ENCODE assay signal across 1 cellular context in genomic region chr15:40751745-40752144, GRCh38.
TF ChIP-seq lines count a peak whose summit lies in the region.

No MANE protein-coding gene starts in this region.

TF ChIP-seq in K562, 482 proteins besides CTCF, POLR2A, EP300 and RAD21 (continued from another document and continues in another):
- no peak for TF ChIP-seq BDP1 (IDR thresholded peaks at IDR 0.05; ENCODE audit: insufficient read depth, insufficient read length)
- no peak for TF ChIP-seq ATF1 (CRISPR knock-in tag; IDR thresholded peaks at IDR 0.05)
- TF ChIP-seq ATF1 (tag; IDR thresholded peaks at IDR 0.05): no peak
- TF ChIP-seq, protein P1, sequence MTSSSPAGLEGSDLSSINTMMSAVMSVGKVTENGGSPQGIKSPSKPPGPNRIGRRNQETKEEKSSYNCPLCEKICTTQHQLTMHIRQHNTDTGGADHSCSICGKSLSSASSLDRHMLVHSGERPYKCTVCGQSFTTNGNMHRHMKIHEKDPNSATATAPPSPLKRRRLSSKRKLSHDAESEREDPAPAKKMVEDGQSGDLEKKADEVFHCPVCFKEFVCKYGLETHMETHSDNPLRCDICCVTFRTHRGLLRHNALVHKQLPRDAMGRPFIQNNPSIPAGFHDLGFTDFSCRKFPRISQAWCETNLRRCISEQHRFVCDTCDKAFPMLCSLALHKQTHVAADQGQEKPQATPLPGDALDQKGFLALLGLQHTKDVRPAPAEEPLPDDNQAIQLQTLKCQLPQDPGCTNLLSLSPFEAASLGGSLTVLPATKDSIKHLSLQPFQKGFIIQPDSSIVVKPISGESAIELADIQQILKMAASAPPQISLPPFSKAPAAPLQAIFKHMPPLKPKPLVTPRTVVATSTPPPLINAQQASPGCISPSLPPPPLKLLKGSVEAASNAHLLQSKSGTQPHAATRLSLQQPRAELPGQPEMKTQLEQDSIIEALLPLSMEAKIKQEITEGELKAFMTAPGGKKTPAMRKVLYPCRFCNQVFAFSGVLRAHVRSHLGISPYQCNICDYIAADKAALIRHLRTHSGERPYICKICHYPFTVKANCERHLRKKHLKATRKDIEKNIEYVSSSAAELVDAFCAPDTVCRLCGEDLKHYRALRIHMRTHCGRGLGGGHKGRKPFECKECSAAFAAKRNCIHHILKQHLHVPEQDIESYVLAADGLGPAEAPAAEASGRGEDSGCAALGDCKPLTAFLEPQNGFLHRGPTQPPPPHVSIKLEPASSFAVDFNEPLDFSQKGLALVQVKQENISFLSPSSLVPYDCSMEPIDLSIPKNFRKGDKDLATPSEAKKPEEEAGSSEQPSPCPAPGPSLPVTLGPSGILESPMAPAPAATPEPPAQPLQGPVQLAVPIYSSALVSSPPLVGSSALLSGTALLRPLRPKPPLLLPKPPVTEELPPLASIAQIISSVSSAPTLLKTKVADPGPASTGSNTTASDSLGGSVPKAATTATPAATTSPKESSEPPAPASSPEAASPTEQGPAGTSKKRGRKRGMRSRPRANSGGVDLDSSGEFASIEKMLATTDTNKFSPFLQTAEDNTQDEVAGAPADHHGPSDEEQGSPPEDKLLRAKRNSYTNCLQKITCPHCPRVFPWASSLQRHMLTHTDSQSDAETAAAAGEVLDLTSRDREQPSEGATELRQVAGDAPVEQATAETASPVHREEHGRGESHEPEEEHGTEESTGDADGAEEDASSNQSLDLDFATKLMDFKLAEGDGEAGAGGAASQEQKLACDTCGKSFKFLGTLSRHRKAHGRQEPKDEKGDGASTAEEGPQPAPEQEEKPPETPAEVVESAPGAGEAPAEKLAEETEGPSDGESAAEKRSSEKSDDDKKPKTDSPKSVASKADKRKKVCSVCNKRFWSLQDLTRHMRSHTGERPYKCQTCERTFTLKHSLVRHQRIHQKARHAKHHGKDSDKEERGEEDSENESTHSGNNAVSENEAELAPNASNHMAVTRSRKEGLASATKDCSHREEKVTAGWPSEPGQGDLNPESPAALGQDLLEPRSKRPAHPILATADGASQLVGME (CRISPR knock-in tag; IDR thresholded peaks at IDR 0.05): no peak
- peak; percentile 21; the same call in 1 of the 2 replicates for TF ChIP-seq CTBP1 (IDR thresholded peaks at IDR 0.05; ENCODE audit: borderline replicate concordance)
- no peak for TF ChIP-seq RFX5 (IDR thresholded peaks at IDR 0.05; ENCODE audit: low read depth, low read length)
- TF ChIP-seq SMARCB1 (IDR thresholded peaks at IDR 0.05; ENCODE audit: insufficient read length, low read depth): no peak
- TF ChIP-seq, protein P2, sequence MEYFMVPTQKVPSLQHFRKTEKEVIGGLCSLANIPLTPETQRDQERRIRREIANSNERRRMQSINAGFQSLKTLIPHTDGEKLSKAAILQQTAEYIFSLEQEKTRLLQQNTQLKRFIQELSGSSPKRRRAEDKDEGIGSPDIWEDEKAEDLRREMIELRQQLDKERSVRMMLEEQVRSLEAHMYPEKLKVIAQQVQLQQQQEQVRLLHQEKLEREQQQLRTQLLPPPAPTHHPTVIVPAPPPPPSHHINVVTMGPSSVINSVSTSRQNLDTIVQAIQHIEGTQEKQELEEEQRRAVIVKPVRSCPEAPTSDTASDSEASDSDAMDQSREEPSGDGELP (CRISPR knock-in tag; IDR thresholded peaks at IDR 0.05; ENCODE audit: borderline replicate concordance): peak; percentile 86
- TF ChIP-seq VEZF1 (CRISPR knock-in tag; IDR thresholded peaks at IDR 0.05): no peak
- TF ChIP-seq CHD2 (IDR thresholded peaks at IDR 0.05; ENCODE audit: low read depth, low read length): no peak
- TF ChIP-seq ZNF133 (CRISPR knock-in tag; IDR thresholded peaks at IDR 0.05): no peak
- TF ChIP-seq NR3C1 (CRISPR knock-in tag; IDR thresholded peaks at IDR 0.05): no peak
- no peak for TF ChIP-seq MEIS2 (IDR thresholded peaks at IDR 0.05; ENCODE audit: partially characterized antibody)
- no peak for TF ChIP-seq ZNF586 (CRISPR knock-in tag; conservative IDR thresholded peaks at IDR 0.05)
- TF ChIP-seq ZBTB17 (CRISPR knock-in tag; IDR thresholded peaks at IDR 0.05): no peak
- TF ChIP-seq SMARCE1 (IDR thresholded peaks at IDR 0.05): peak; percentile 88
- peak; percentile 86 to 96; a peak in 3 of 4 replicates for TF ChIP-seq UBTF (IDR thresholded peaks at IDR 0.05; ENCODE audit: borderline replicate concordance in 1 of 2, low read depth in 2 of 2, low read length in 2 of 2)
- no peak for TF ChIP-seq EHMT2 (IDR thresholded peaks at IDR 0.05)
- no peak for TF ChIP-seq PTBP1 (IDR thresholded peaks at IDR 0.05; ENCODE audit: low read depth, low read length)
- TF ChIP-seq E2F4 (CRISPR knock-in tag; IDR thresholded peaks at IDR 0.05; ENCODE audit: low read depth): no peak
- TF ChIP-seq ZNF592 (IDR thresholded peaks at IDR 0.05): 0 out of 2 replicates have a peak, but pooled peaks have one; percentile 21
- TF ChIP-seq RBM17 (IDR thresholded peaks at IDR 0.05; ENCODE audit: borderline replicate concordance, low read depth, low read length): no peak
- no peak for TF ChIP-seq E2F1 (CRISPR knock-in tag; IDR thresholded peaks at IDR 0.05)
- TF ChIP-seq, protein P3, sequence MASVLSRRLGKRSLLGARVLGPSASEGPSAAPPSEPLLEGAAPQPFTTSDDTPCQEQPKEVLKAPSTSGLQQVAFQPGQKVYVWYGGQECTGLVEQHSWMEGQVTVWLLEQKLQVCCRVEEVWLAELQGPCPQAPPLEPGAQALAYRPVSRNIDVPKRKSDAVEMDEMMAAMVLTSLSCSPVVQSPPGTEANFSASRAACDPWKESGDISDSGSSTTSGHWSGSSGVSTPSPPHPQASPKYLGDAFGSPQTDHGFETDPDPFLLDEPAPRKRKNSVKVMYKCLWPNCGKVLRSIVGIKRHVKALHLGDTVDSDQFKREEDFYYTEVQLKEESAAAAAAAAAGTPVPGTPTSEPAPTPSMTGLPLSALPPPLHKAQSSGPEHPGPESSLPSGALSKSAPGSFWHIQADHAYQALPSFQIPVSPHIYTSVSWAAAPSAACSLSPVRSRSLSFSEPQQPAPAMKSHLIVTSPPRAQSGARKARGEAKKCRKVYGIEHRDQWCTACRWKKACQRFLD (CRISPR knock-in tag; IDR thresholded peaks at IDR 0.05): no peak
- peak; percentile 78 for TF ChIP-seq EGR1 (conservative IDR thresholded peaks at IDR 0.05)
- TF ChIP-seq HDAC1 (IDR thresholded peaks at IDR 0.05): peak in 1 of 2 experiments; percentile 48; a peak in 1 of 4 replicates
- TF ChIP-seq POU5F1 (IDR thresholded peaks at IDR 0.05; ENCODE audit: borderline replicate concordance, low read depth, low read length, partially characterized antibody): no peak
- no peak for TF ChIP-seq RFX1 (IDR thresholded peaks at IDR 0.05)
- no peak for TF ChIP-seq XRCC4 (IDR thresholded peaks at IDR 0.05; ENCODE audit: extremely low read depth, insufficient read depth, insufficient read length)
- TF ChIP-seq ELF4 (CRISPR knock-in tag; IDR thresholded peaks at IDR 0.05): no peak
- TF ChIP-seq RAD51 (IDR thresholded peaks at IDR 0.05; ENCODE audit: borderline replicate concordance, low read depth): no peak
- peak; percentile 67 to 68 for TF ChIP-seq NRF1 (conservative IDR thresholded peaks at IDR 0.05 in 1 of 2, IDR thresholded peaks at IDR 0.05 in 1 of 2)
- TF ChIP-seq E2F6 (IDR thresholded peaks at IDR 0.05; ENCODE audit: borderline replicate concordance in 1 of 2, extremely low read depth in 1 of 2, insufficient read depth in 1 of 2, insufficient read length in 1 of 2, low read depth in 1 of 2, low read length in 1 of 2, poor library complexity in 1 of 2, severe bottlenecking in 1 of 2): peak in 1 of 2 experiments; percentile 80
- TF ChIP-seq NFIC (IDR thresholded peaks at IDR 0.05): peak; percentile 26; the same call in 1 of the 2 replicates
- TF ChIP-seq, protein P4, sequence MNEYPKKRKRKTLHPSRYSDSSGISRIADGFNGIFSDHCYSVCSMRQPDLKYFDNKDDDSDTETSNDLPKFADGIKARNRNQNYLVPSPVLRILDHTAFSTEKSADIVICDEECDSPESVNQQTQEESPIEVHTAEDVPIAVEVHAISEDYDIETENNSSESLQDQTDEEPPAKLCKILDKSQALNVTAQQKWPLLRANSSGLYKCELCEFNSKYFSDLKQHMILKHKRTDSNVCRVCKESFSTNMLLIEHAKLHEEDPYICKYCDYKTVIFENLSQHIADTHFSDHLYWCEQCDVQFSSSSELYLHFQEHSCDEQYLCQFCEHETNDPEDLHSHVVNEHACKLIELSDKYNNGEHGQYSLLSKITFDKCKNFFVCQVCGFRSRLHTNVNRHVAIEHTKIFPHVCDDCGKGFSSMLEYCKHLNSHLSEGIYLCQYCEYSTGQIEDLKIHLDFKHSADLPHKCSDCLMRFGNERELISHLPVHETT (CRISPR knock-in tag; conservative IDR thresholded peaks at IDR 0.05 in 1 of 2, IDR thresholded peaks at IDR 0.05 in 1 of 2): no peak
- TF ChIP-seq ZFPM2 (CRISPR knock-in tag; IDR thresholded peaks at IDR 0.05): no peak
- TF ChIP-seq STAT5B (CRISPR knock-in tag; IDR thresholded peaks at IDR 0.05): no peak
- no peak for TF ChIP-seq SAP30 (IDR thresholded peaks at IDR 0.05; ENCODE audit: borderline replicate concordance, insufficient read depth, low read depth, low read length, poor library complexity, severe bottlenecking)
